8 cellular contexts compared by ENCODE assay signal in the genomic region with DNA sequence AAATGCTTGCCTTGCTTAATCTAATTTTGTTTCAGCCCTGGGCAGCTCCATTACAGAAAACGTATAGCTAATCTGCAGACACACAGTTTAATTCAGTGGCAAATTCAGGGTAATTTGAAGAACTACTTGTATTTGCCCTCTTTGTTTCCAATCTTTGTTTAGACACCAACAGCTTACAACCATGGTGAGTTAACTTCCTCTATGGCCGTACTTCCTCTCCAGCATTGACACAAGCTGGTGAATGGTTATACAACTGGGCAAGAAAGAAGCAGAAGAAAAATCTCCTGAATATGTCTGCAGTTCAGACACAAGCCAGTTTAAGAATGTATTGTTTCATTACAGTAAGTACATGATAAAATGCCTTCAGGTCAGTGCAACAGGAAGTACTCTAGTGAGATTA. TPM values are rescaled to one million over a fixed set of nuclear protein-coding genes. Genes with fewer than 3 reads are reported as not detected.
DNase-seq lines count a peak whose midpoint lies in the region; ATAC-seq and TF ChIP-seq lines count a peak whose summit lies in the region.
"Not testable (repeated sequence)": the region's sequence is repeated elsewhere in the genome, so short reads cannot be mapped to it uniquely, and the experiment has no call there.

No MANE protein-coding gene starts in this region.

- not testable (repeated sequence) for H2AFZ ChIP-seq in neural progenitor cell (replicated peaks)

- not testable (repeated sequence) for H3K9me3 ChIP-seq in SK-N-MC (ENCODE audit: low read depth, low read length); neural progenitor cell (ENCODE audit: low read depth); upper lobe of right lung

- H3K9me3 Mint-ChIP-seq in CD14-positive monocyte, result peaks cover 3 to 17% (median 10%) of the 10 kb centered on the region in 7 donors
- not testable (repeated sequence) for H3K9me3 Mint-ChIP-seq in endothelial cell (ENCODE audit: unreplicated experiment); memory B cell
- H3K9me3 Mint-ChIP-seq in neural progenitor cell, result peaks cover 14% of the 10 kb centered on the region

- H3K27me3 ChIP-seq in neural progenitor cell, upper lobe of right lung: not testable (repeated sequence)

- intact Hi-C loops in CD14-positive monocyte (cut with micrococcal nuclease); upper lobe of right lung (cut with DNase I): not testable (repeated sequence)

- not testable (repeated sequence) for H3K4me1 ChIP-seq in neural progenitor cell, upper lobe of right lung

- peak overlapping the region in 1 of 2 donors; percentile 57 for H3K4me3 Mint-ChIP-seq in CD14-positive monocyte
- H3K4me3 Mint-ChIP-seq in endothelial cell (ENCODE audit: unreplicated experiment); memory B cell; neural progenitor cell: not testable (repeated sequence)

- not testable (repeated sequence) for TF ChIP-seq POLR2A in NB4 (IDR thresholded peaks at IDR 0.05; ENCODE audit: extremely low read depth, insufficient read length)

- H3K36me3 Mint-ChIP-seq in CD14-positive monocyte, result peaks cover 32 to 40% of the 10 kb centered on the region in 2 donors
- peaks cover 29% of the 10 kb centered on the region for H3K36me3 Mint-ChIP-seq in endothelial cell (ENCODE audit: low read depth, unreplicated experiment)
- H3K36me3 Mint-ChIP-seq in memory B cell, result peaks cover 23% of the 10 kb centered on the region
- H3K36me3 Mint-ChIP-seq in neural progenitor cell, result peaks cover 32% of the 10 kb centered on the region

- not testable (repeated sequence) for H3K4me3 ChIP-seq in NB4 (ENCODE audit: low read depth, low read length); SK-N-MC; neural progenitor cell; upper lobe of right lung

- not testable (repeated sequence) for H3K4me2 ChIP-seq in neural progenitor cell

- not testable (repeated sequence) for H3K36me3 ChIP-seq in SK-N-MC (ENCODE audit: insufficient read depth, low read length); neural progenitor cell; upper lobe of right lung

- not testable (repeated sequence) for H3K9ac ChIP-seq in SK-N-MC (ENCODE audit: insufficient read length); neural progenitor cell

- in situ Hi-C loops in KBM-7 (cut with MboI; ENCODE audit: low pct_unique_long_range_greater_than_20kb, low sequenced_read_pairs), result not testable (repeated sequence)

- TF ChIP-seq CTCF in CD14-positive monocyte (IDR thresholded peaks at IDR 0.05); NB4 (IDR thresholded peaks at IDR 0.05; ENCODE audit: low read depth, low read length); endothelial cell (IDR thresholded peaks at IDR 0.05; ENCODE audit: unreplicated experiment); neural progenitor cell (IDR thresholded peaks at IDR 0.05); upper lobe of right lung (IDR thresholded peaks at IDR 0.05): not testable (repeated sequence)

- H3K27ac Mint-ChIP-seq in CD14-positive monocyte (peak overlapping the region in 5 of 7 donors; percentile 25 to 78 (median 58)), endothelial cell (ENCODE audit: unreplicated experiment) (peak overlapping the region; percentile 91), memory B cell (peak overlapping the region; percentile 20)
- not testable (repeated sequence) for H3K27ac Mint-ChIP-seq in neural progenitor cell

- peaks cover 18% of the 10 kb centered on the region for H3F3A ChIP-seq in neural progenitor cell (ENCODE audit: low read depth)

- H3K4me1 Mint-ChIP-seq in CD14-positive monocyte (peaks cover 17% of the 10 kb centered on the region), endothelial cell (ENCODE audit: unreplicated experiment) (peaks cover 22% of the 10 kb centered on the region), memory B cell (peaks cover 25% of the 10 kb centered on the region)
- H3K4me1 Mint-ChIP-seq in neural progenitor cell, result not testable (repeated sequence)

- not testable (repeated sequence) for DNase-seq in CD14-positive monocyte (ENCODE audit: low spot score); SK-N-MC (ENCODE audit: low read depth, low spot score); endothelial cell (ENCODE audit: low spot score); memory B cell (ENCODE audit: low spot score in 2 of 2); neural progenitor cell (ENCODE audit: low spot score); upper lobe of right lung
- peak; percentile 59 for DNase-seq in KBM-7
- DNase-seq in NB4 (ENCODE audit: low read depth), result peak; percentile 66

- not testable (repeated sequence) for H4K20me1 ChIP-seq in neural progenitor cell (ENCODE audit: low read depth)

- not testable (repeated sequence) for H3K79me2 ChIP-seq in neural progenitor cell (ENCODE audit: low read depth)

- H3K27me3 Mint-ChIP-seq in CD14-positive monocyte (ENCODE audit: low read depth in 3 of 3); endothelial cell (ENCODE audit: unreplicated experiment); memory B cell; neural progenitor cell (ENCODE audit: insufficient read depth, low read depth): not testable (repeated sequence)

- peak; percentile 37 for ATAC-seq in memory B cell (ENCODE audit: low read depth)
- peak; percentile 32 for ATAC-seq in upper lobe of right lung

- peak overlapping the region; percentile 71; the same call in 1 of the 2 replicates for H3K27ac ChIP-seq in SK-N-MC
- H3K27ac ChIP-seq in neural progenitor cell, result peak overlapping the region; percentile 29
- H3K27ac ChIP-seq in upper lobe of right lung, result not testable (repeated sequence)

RNA-seq across cellular contexts. Expression of a gene that starts 51.9 kb away (rescaled TPM):
- 1 to 10 TPM; 1.9 to 3.1 TPM for polyA plus RNA-seq in CD14-positive monocyte
- total RNA-seq in endothelial cell (ENCODE audit: unreplicated experiment) (144 TPM), neural progenitor cell (ENCODE audit: low replicate concordance) (106 and 205 TPM in 2 replicates), upper lobe of right lung (115 TPM)
